22 cellular contexts compared by ENCODE assay signal in the genomic region with DNA sequence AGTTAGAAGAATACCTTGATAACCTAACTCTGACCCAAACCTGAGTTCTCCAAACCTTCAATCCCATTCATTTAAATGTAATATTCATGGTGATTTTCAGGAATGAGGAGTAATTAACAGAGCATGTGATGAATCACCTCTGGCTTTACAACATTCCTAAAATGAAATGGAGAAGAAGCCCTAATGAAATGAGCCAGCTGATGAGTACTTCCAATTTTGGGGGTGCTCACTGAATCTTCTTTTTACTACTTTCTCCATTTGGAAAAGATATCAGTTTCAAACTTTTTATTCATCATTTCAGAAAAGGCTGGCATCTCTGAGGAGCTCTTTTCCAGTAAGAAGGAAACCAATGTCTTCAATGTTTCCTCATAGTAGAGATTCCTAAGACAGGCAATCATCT. TPM values are rescaled to one million over a fixed set of nuclear protein-coding genes. Genes with fewer than 3 reads are reported as not detected.
A peak's percentile ranks its signal among the peaks of the same experiment; 100 is the strongest.
DNase-seq lines count a peak whose midpoint lies in the region; ATAC-seq, FAIRE-seq and TF ChIP-seq lines count a peak whose summit lies in the region.
"Had no signal": no experiment of that assay in that cellular context is flagged by ENCODE, and none has a peak within 500 bp of the region (broad histone marks: within the 10 kb centered on the region; RNA-seq: fewer than 3 reads in every experiment).

No MANE protein-coding gene starts in this region.

- dilution Hi-C loops in keratinocyte (cut with MboI; ENCODE audit: extremely low pct_ligation_motif_present, low sequenced_read_pairs): no loop called here

- ATAC-seq in GM21390 (IDR thresholded peaks at IDR 0.05; ENCODE audit: unreplicated experiment) (no peak), HG03196 (IDR thresholded peaks at IDR 0.05; ENCODE audit: unreplicated experiment) (no peak)
- ATAC-seq: GM23338, K562 had no signal

- no peaks in the 10 kb centered on the region for H3K9me3 ChIP-seq in keratinocyte (ENCODE audit: control insufficient read depth, low read depth, low read length)

- no peaks in the 10 kb centered on the region for H3K79me2 ChIP-seq in keratinocyte (ENCODE audit: control insufficient read depth, insufficient read depth, low read length)

- H3K9me1 ChIP-seq in keratinocyte (ENCODE audit: control insufficient read depth, extremely low read depth, insufficient read depth, low read length): no peaks in the 10 kb centered on the region

- TF ChIP-seq CTCF in 22Rv1 (IDR thresholded peaks at IDR 0.05) (no peak), bronchial epithelial cell (IDR thresholded peaks at IDR 0.05; ENCODE audit: insufficient read depth, low read length, severe bottlenecking) (no peak), keratinocyte (optimal IDR thresholded peaks at IDR 0.05 in 1 of 3, IDR thresholded peaks at IDR 0.05 in 1 of 3, conservative IDR thresholded peaks at IDR 0.05 in 1 of 3; ENCODE audit: extremely low read depth in 1 of 3, insufficient read depth in 2 of 3, low read length in 3 of 3) (no peak)

- H2AFZ ChIP-seq in keratinocyte (ENCODE audit: control insufficient read depth, low read length): no peak overlapping the region
- H2AFZ ChIP-seq: GM23338 had no signal

- no peak overlapping the region for H3K9ac ChIP-seq in keratinocyte (ENCODE audit: control insufficient read depth, extremely low read depth, insufficient read depth, low read length)
- H3K9ac ChIP-seq: BLaER1 had no signal

- H3K27ac ChIP-seq in 22Rv1 (0 out of 2 replicates have a peak overlapping the region, but pooled peaks have one; percentile 3), keratinocyte (ENCODE audit: control insufficient read depth, insufficient read depth, low read length) (no peak overlapping the region)
- H3K27ac ChIP-seq: BLaER1 had no signal

- H4K20me1 ChIP-seq in keratinocyte (ENCODE audit: control insufficient read depth, extremely low read depth, insufficient read depth, low read length): no peaks in the 10 kb centered on the region
- H4K20me1 ChIP-seq: BLaER1 had no signal

- DNase-seq in bronchial epithelial cell (ENCODE audit: low read depth): peak; percentile 76
- no peak for DNase-seq in keratinocyte (ENCODE audit: low read depth, low spot score)
- DNase-seq in renal cortical epithelial cell (ENCODE audit: low read depth): peak; percentile 29
- no peak for DNase-seq in T-helper 1 cell
- DNase-seq: 8988T; Calu3; CD4-positive, alpha-beta memory T cell; DMS79 treated with DMSO at 0.1 percent for 48 hours; GF-D8; HCEC 1CT; IMR-90 had no signal

- FAIRE-seq in bronchial epithelial cell (lab: Jason Lieb, UNC): no peak
- peak; percentile 13 for FAIRE-seq in keratinocyte (lab: Jason Lieb, UNC)
- FAIRE-seq: H54, HTR-8/SVneo, K562 had no signal

- H3K4me3 ChIP-seq in bronchial epithelial cell (ENCODE audit: low read depth, low read length): no peak overlapping the region
- no peak overlapping the region for H3K4me3 ChIP-seq in keratinocyte (ENCODE audit: control insufficient read depth in 2 of 3, extremely low read depth in 1 of 3, insufficient read depth in 2 of 3, low read depth in 1 of 3, low read length in 3 of 3)
- H3K4me3 ChIP-seq: BLaER1, GM23338, K562 had no signal

- H3K4me2 ChIP-seq in keratinocyte (ENCODE audit: control insufficient read depth, extremely low read depth, insufficient read depth, low read depth, low read length): no peak overlapping the region
- H3K4me2 ChIP-seq: BLaER1, GM23338 had no signal

- H3K27me3 ChIP-seq in bronchial epithelial cell (ENCODE audit: control insufficient read depth, insufficient read depth, low read length): no peaks in the 10 kb centered on the region
- H3K27me3 ChIP-seq in keratinocyte (ENCODE audit: control insufficient read depth, extremely low read depth, insufficient read depth, low read length): no peaks in the 10 kb centered on the region
- H3K27me3 ChIP-seq: BLaER1 had no signal

- peaks cover 7% of the 10 kb centered on the region for H3K4me1 ChIP-seq in keratinocyte (ENCODE audit: control insufficient read depth, extremely low read depth, insufficient read depth, low read length)
- H3K4me1 ChIP-seq: BLaER1 had no signal

- H3K36me3 ChIP-seq in bronchial epithelial cell (ENCODE audit: control insufficient read depth, insufficient read depth, low read length) (no peaks in the 10 kb centered on the region), keratinocyte (ENCODE audit: control insufficient read depth in 2 of 2, extremely low read depth in 1 of 2, insufficient read depth in 2 of 2, low read length in 2 of 2) (no peaks in the 10 kb centered on the region)

RNA-seq across cellular contexts. Expression of gene SPINK5, which starts 2.9 kb away (rescaled TPM):
- total RNA-seq in bronchial epithelial cell: 8.4 and 151 TPM in 2 replicates
- 16.6 to 29.2 TPM (median 22.6 TPM) in 3 replicates for polyA plus RNA-seq in keratinocyte
- 1,735 TPM for polyA plus RNA-seq in keratinocyte (2011; ENCODE audit: low read depth)
- polyA plus RNA-seq in keratinocyte (2011; cell fraction: cytosol; rRNA removed): 27.8 and 30.2 TPM in 2 replicates
- 45.9 and 75.2 TPM in 2 replicates for polyA plus RNA-seq in keratinocyte (2011; cell fraction: nucleus; rRNA removed)
- polyA plus RNA-seq in keratinocyte (2012; ENCODE audit: low replicate concordance): 18.4 and 322 TPM in 2 replicates
- 1.5 to 6.8 TPM (median 5.6 TPM) in 3 replicates for polyA minus RNA-seq in keratinocyte
- polyA minus RNA-seq in keratinocyte (2011; cell fraction: cytosol; rRNA and poly(A)+ RNA removed): 9.0 TPM
- polyA minus RNA-seq in keratinocyte (2011; cell fraction: nucleus; rRNA and poly(A)+ RNA removed): 21.2 and 34.9 TPM in 2 replicates
- 0.25 TPM in 1 of 2 replicates, not detected in the other for total RNA-seq in renal cortical epithelial cell
- total RNA-seq: A673; CD4-positive, alpha-beta memory T cell; IMR-90 had no signal
- polyA plus RNA-seq: AG04450; CD14-positive monocyte; CD4-positive, alpha-beta memory T cell; IMR-90 had no signal

Comparison
In these comparisons a context has a peak if more than half of its experiments do, and no peak if none do; other contexts are left out.
1. DNase-seq: peak in bronchial epithelial cell (single experiment) and renal cortical epithelial cell (single experiment); none in keratinocyte (single experiment) and T-helper 1 cell (0 of 5).